Comparison of ENCODE assay signal across 20 cellular contexts in the genomic region with DNA sequence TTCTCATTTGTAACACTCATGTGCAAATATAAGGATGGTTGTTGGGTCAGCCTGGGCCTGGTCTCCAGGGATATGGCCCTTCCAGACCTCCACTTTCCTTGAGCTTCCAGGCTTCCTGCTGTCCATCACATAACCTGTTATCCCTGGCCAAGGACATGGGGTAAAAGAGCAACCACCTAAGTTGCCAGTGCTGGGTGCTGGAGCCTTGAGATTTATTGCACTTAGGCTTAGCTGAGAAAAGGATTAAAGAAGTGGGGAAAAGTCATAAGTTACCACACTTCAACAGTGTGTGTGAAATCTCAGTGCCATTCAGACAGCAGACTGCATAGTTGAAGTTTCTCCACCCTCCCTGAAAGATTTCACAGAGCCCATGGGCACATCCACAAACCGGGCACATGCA. TPM values are rescaled to one million over a fixed set of nuclear protein-coding genes. Genes with fewer than 3 reads are reported as not detected.
A peak's percentile ranks its signal among the peaks of the same experiment; 100 is the strongest.
DNase-seq lines count a peak whose midpoint lies in the region; ATAC-seq, FAIRE-seq and TF ChIP-seq lines count a peak whose summit lies in the region.
"Had no signal": no experiment of that assay in that cellular context is flagged by ENCODE, and none has a peak within 500 bp of the region (broad histone marks: within the 10 kb centered on the region; RNA-seq: fewer than 3 reads in every experiment).

No MANE protein-coding gene starts in this region.

- H3K9ac ChIP-seq in HUES48 (ENCODE audit: low read depth, low read length) (no peak overlapping the region), H1 (replicated peaks in 1 of 4; ENCODE audit: extremely low read depth in 1 of 4, low read depth in 3 of 4, low read length in 3 of 4) (no peak overlapping the region), subcutaneous abdominal adipose tissue (ENCODE audit: low read length in 5 of 5) (peak overlapping the region in 1 of 5 donors; percentile 26), endodermal cell (ENCODE audit: extremely low read depth, low read length, poor library complexity, severe bottlenecking) (no peak overlapping the region)
- H3K9ac ChIP-seq: BLaER1 treated with 17β-estradiol and CSF1 and Interleukin-3, amounts not matched to agents 10 nM and 100 nM had no signal

- H3K27me3 ChIP-seq in HUES48 (ENCODE audit: control insufficient read depth, insufficient read depth, low read length): no peaks in the 10 kb centered on the region
- H3K27me3 ChIP-seq in H1 (replicated peaks in 1 of 4; ENCODE audit: control insufficient read depth in 3 of 4, extremely low read depth in 1 of 4, insufficient read depth in 3 of 4, low read length in 3 of 4): no peaks in the 10 kb centered on the region
- H3K27me3 ChIP-seq in subcutaneous abdominal adipose tissue (ENCODE audit: control insufficient read depth in 5 of 5, insufficient read depth in 4 of 5, low read length in 5 of 5): no peaks in the 10 kb centered on the region
- H3K27me3 ChIP-seq in endodermal cell (ENCODE audit: control insufficient read depth, insufficient read depth, low read length, poor library complexity, severe bottlenecking): no peaks in the 10 kb centered on the region
- H3K27me3 ChIP-seq: BLaER1 treated with 17β-estradiol and CSF1 and Interleukin-3, amounts not matched to agents 10 nM and 100 nM had no signal

- peak overlapping the region in 2 of 3 experiments; percentile 55 to 60 for H3K27ac Mint-ChIP-seq in nephron
- no peak overlapping the region for H3K27ac Mint-ChIP-seq in endodermal cell
- H3K27ac Mint-ChIP-seq: B cell; CD8-positive, alpha-beta T cell had no signal

- no peak overlapping the region for H3K4ac ChIP-seq in H1 (replicated peaks; ENCODE audit: insufficient read length, low read depth, low read length)

- H3K79me1 ChIP-seq in H1 (ENCODE audit: low read depth, low read length): no peaks in the 10 kb centered on the region

- H2AK5ac ChIP-seq in H1 (ENCODE audit: low read depth, low read length): no peak overlapping the region

- no peak for TF ChIP-seq POLR2A in H1 (IDR thresholded peaks at IDR 0.05; ENCODE audit: control extremely low read depth in 1 of 2, low read depth in 2 of 2, low read length in 2 of 2)

- no peak overlapping the region for H3K23ac ChIP-seq in H1 (ENCODE audit: insufficient read length)

- H3K18ac ChIP-seq in H1 (ENCODE audit: extremely low read depth, low read length): no peak overlapping the region; the same call in 1 of the 2 replicates

- H3K36me3 ChIP-seq in HUES48 (ENCODE audit: control insufficient read depth, insufficient read depth, low read length) (no peaks in the 10 kb centered on the region), H1 (ENCODE audit: control insufficient read depth in 2 of 4, insufficient read depth in 4 of 4, low read length in 3 of 4) (no peaks in the 10 kb centered on the region), subcutaneous abdominal adipose tissue (ENCODE audit: control insufficient read depth in 5 of 5, insufficient read depth in 5 of 5, low read length in 5 of 5) (no peaks in the 10 kb centered on the region), endodermal cell (ENCODE audit: control insufficient read depth, insufficient read depth, low read length) (no peaks in the 10 kb centered on the region)
- H3K36me3 ChIP-seq: BLaER1 treated with 17β-estradiol and CSF1 and Interleukin-3, amounts not matched to agents 10 nM and 100 nM; HAP-1 had no signal

- no peak for FAIRE-seq in H1 (lab: Jason Lieb, UNC)
- FAIRE-seq: GM12878, K562 had no signal

- H3K4me1 ChIP-seq in HUES48 (ENCODE audit: control insufficient read depth, insufficient read depth, low read length) (0 out of 2 replicates have a peak, but pooled peaks cover 3% of the 10 kb centered on the region), H1 (replicated peaks in 1 of 4; ENCODE audit: control insufficient read depth in 3 of 4, insufficient read depth in 4 of 4, low read length in 3 of 4) (no peaks in the 10 kb centered on the region), subcutaneous abdominal adipose tissue (ENCODE audit: control insufficient read depth in 5 of 5, insufficient read depth in 5 of 5, low read length in 5 of 5) (peaks cover 0 to 14% (median 4%) of the 10 kb centered on the region in 5 donors), endodermal cell (ENCODE audit: control insufficient read depth, insufficient read depth, low read length) (peaks cover 3% of the 10 kb centered on the region)
- H3K4me1 ChIP-seq: BLaER1 treated with 17β-estradiol and CSF1 and Interleukin-3, amounts not matched to agents 10 nM and 100 nM had no signal

- no peak overlapping the region for H2BK120ac ChIP-seq in H1 (replicated peaks; ENCODE audit: low read depth, low read length)

- no peak overlapping the region for H4K8ac ChIP-seq in H1 (ENCODE audit: extremely low read depth, insufficient read depth, low read length)

- no peak overlapping the region for H3K14ac ChIP-seq in H1 (ENCODE audit: insufficient read length)

- H3K4me1 Mint-ChIP-seq in nephron (peaks cover 5% of the 10 kb centered on the region), endodermal cell (no peaks in the 10 kb centered on the region)
- H3K4me1 Mint-ChIP-seq: B cell had no signal

- H3K27me3 Mint-ChIP-seq in nephron (ENCODE audit: low read depth) (no peaks in the 10 kb centered on the region), endodermal cell (ENCODE audit: insufficient read depth) (peaks cover 13% of the 10 kb centered on the region)

- no peak overlapping the region for H2BK5ac ChIP-seq in H1 (ENCODE audit: low read depth, low read length)

- H3K36me3 Mint-ChIP-seq in nephron (ENCODE audit: low read depth) (peaks cover 4% of the 10 kb centered on the region), endodermal cell (ENCODE audit: low read depth) (no peaks in the 10 kb centered on the region)
- H3K36me3 Mint-ChIP-seq: CD8-positive, alpha-beta T cell had no signal

- 92% methylated on average over 1 of the region's 1 CpG; no CpG with 5 or more reads in 1 of the 2 experiments for WGBS in H1 (ENCODE audit: extremely low coverage in 1 of 2, insufficient coverage in 1 of 2, insufficient read length in 1 of 2, insufficient replicate concordance in 2 of 2, low coverage in 1 of 2, low lambda C conversion rate in 2 of 2, missing lambda C conversion rate in 1 of 2), 2 experiments
- 100% methylated on average over 1 of the region's 1 CpG; no CpG with 5 or more reads in 1 of the 2 experiments for WGBS in endodermal cell (ENCODE audit: insufficient coverage in 1 of 2, insufficient read length in 1 of 2), 2 experiments

- H3K9me3 Mint-ChIP-seq in nephron (peaks cover 3% of the 10 kb centered on the region), endodermal cell (peaks cover 8% of the 10 kb centered on the region)
- H3K9me3 Mint-ChIP-seq: CD8-positive, alpha-beta T cell had no signal

- no peak overlapping the region for H4K5ac ChIP-seq in H1 (ENCODE audit: insufficient read length, low read depth, low read length)

- H2BK12ac ChIP-seq in H1 (ENCODE audit: low read depth, low read length): no peak overlapping the region

- CTCF ChIA-PET in H1 (lab: Charles Lee; ENCODE audit: partially characterized antibody): interaction anchor here (0.6 to 1.8 kb wide), 6 partner anchors 11 to 139 kb away, joined by 3 to 5 read pairs (median 3); no protein-coding TSS in a partner anchor

- no peak overlapping the region for H3K4me2 ChIP-seq in H1 (ENCODE audit: insufficient read depth in 1 of 2, low read depth in 2 of 2, low read length in 2 of 2)
- H3K4me2 ChIP-seq: BLaER1 treated with 17β-estradiol and CSF1 and Interleukin-3, amounts not matched to agents 10 nM and 100 nM had no signal

- H4K91ac ChIP-seq in H1 (replicated peaks; ENCODE audit: insufficient read length, low read length): peak overlapping the region; percentile 50

- POLR2A ChIA-PET in H1 (lab: Charles Lee; ENCODE audit: partially characterized antibody): interaction anchor here (1.6 kb wide), 1 partner anchor 59 kb away, joined by 4 read pairs; no protein-coding TSS in a partner anchor

- H3K9me3 ChIP-seq in HUES48 (ENCODE audit: control insufficient read depth, insufficient read depth, low read length): 0 out of 2 replicates have a peak, but pooled peaks cover 8% of the 10 kb centered on the region
- H3K9me3 ChIP-seq in H1 (ENCODE audit: insufficient read depth in 2 of 2, low read depth in 1 of 2, low read length in 1 of 2): peaks cover 0 to 4% of the 10 kb centered on the region in 2 experiments; a peak in 1 of 4 replicates
- no peaks in the 10 kb centered on the region for H3K9me3 ChIP-seq in subcutaneous abdominal adipose tissue (ENCODE audit: control insufficient read depth in 5 of 5, low read length in 5 of 5)
- peaks cover 3% of the 10 kb centered on the region for H3K9me3 ChIP-seq in endodermal cell (ENCODE audit: control insufficient read depth, low read length)
- H3K9me3 ChIP-seq: BLaER1 treated with 17β-estradiol and CSF1 and Interleukin-3, amounts not matched to agents 10 nM and 100 nM; HAP-1 had no signal

- H4K20me1 ChIP-seq in H1 (replicated peaks in 1 of 2; ENCODE audit: control insufficient read depth in 1 of 2, insufficient read depth in 2 of 2, low read length in 2 of 2): no peaks in the 10 kb centered on the region
- H4K20me1 ChIP-seq: BLaER1 treated with 17β-estradiol and CSF1 and Interleukin-3, amounts not matched to agents 10 nM and 100 nM had no signal

- no peak for TF ChIP-seq EP300 in H1 (IDR thresholded peaks at IDR 0.05; ENCODE audit: borderline replicate concordance in 1 of 2, low read depth in 2 of 2, low read length in 2 of 2)

- H2BK20ac ChIP-seq in H1 (ENCODE audit: low read length): no peak overlapping the region

- 0 out of 2 replicates have a peak overlapping the region, but pooled peaks have one; percentile 24 for H2AFZ ChIP-seq in H1 (ENCODE audit: low read length)

- no peak overlapping the region for H3K56ac ChIP-seq in H1 (replicated peaks; ENCODE audit: insufficient read length, low read depth, low read length)

- DNase-seq in H1 (ENCODE audit: low read depth in 1 of 2, low spot score in 2 of 2) (no peak), endodermal cell (no peak), HCEC 1CT (no peak)
- DNase-seq: CD8-positive, alpha-beta T cell; COR-L47; DMS 273 treated with DMSO at 0.1 percent for 48 hours; DMS53; DND-41; EL; GOT3; IMR-90 had no signal

- no peak for ATAC-seq in GM18517 (IDR thresholded peaks at IDR 0.05; ENCODE audit: unreplicated experiment)
- ATAC-seq: CD8-positive, alpha-beta T cell; GM12878; K562 had no signal

- H3K79me2 ChIP-seq in H1 (ENCODE audit: control insufficient read depth in 1 of 2, insufficient read depth in 2 of 2, low read length in 2 of 2): no peaks in the 10 kb centered on the region

- H3K4me3 ChIP-seq in HUES48 (ENCODE audit: low read depth, low read length) (no peak overlapping the region), H1 (ENCODE audit: extremely low read depth in 1 of 4, insufficient read depth in 2 of 4, low read depth in 3 of 4, low read length in 4 of 4) (no peak overlapping the region), subcutaneous abdominal adipose tissue (ENCODE audit: low read depth in 1 of 5, low read length in 5 of 5) (no peak overlapping the region), endodermal cell (ENCODE audit: low read length) (no peak overlapping the region)
- H3K4me3 ChIP-seq: BLaER1 treated with 17β-estradiol and CSF1 and Interleukin-3, amounts not matched to agents 10 nM and 100 nM; GM12878; HAP-1; K562 had no signal

- TF ChIP-seq CTCF in H1 (IDR thresholded peaks at IDR 0.05; ENCODE audit: control extremely low read depth in 1 of 3, insufficient read depth in 1 of 3, low read depth in 1 of 3, low read length in 3 of 3) (no peak), nephron (IDR thresholded peaks at IDR 0.05; ENCODE audit: unreplicated experiment in 3 of 3) (no peak), endodermal cell (conservative IDR thresholded peaks at IDR 0.05) (no peak)

- H3K4me3 Mint-ChIP-seq in nephron (no peak overlapping the region), endodermal cell (no peak overlapping the region)
- H3K4me3 Mint-ChIP-seq: B cell; CD8-positive, alpha-beta T cell had no signal

- H2BK15ac ChIP-seq in H1 (ENCODE audit: low read length): no peak overlapping the region

- H3K23me2 ChIP-seq in H1 (ENCODE audit: low read depth, low read length): no peaks in the 10 kb centered on the region

- H3K27ac ChIP-seq in HUES48 (ENCODE audit: low read depth, low read length) (peak overlapping the region; percentile 31), H1 (ENCODE audit: low read depth, low read length) (no peak overlapping the region), subcutaneous abdominal adipose tissue (ENCODE audit: low read depth, low read length) (peak overlapping the region; percentile 44), endodermal cell (ENCODE audit: low read depth, low read length) (no peak overlapping the region)
- H3K27ac ChIP-seq: BLaER1 treated with 17β-estradiol and CSF1 and Interleukin-3, amounts not matched to agents 10 nM and 100 nM had no signal

- no peak for TF ChIP-seq RAD21 in H1 (IDR thresholded peaks at IDR 0.05 in 1 of 2, conservative IDR thresholded peaks at IDR 0.05 in 1 of 2; ENCODE audit: low read depth in 2 of 2, low read length in 2 of 2)

RNA-seq across cellular contexts. Expression of a gene that starts 58.6 kb away (rescaled TPM):
- 101 and 103 TPM in 2 replicates for total RNA-seq in H1 (2021; fragmentation: NEBNext Ultra II Directional; extraction: Animal tissue kit (Norgen Biotek cat#: 25700))
- 5.8 and 8.6 TPM in 2 replicates for polyA plus RNA-seq in H1 (2011; rRNA removed)
- polyA plus RNA-seq in H1 (2011; cell fraction: cytosol; rRNA removed): 16.1 TPM
- 6.3 TPM for polyA plus RNA-seq in H1 (2011; cell fraction: nucleus; rRNA removed)
- 14.6 to 55.8 TPM (median 30.0 TPM) in 4 replicates for polyA plus RNA-seq in H1 (2012, experiment 1 of 2)
- polyA plus RNA-seq in H1 (2012, experiment 2 of 2): 1.3 TPM
- 23.5 TPM for polyA plus RNA-seq in H1 (2013, experiment 1 of 2)
- 22.3 TPM for polyA plus RNA-seq in H1 (2013, experiment 2 of 2)
- 23.7 and 35.7 TPM in 2 replicates for polyA minus RNA-seq in H1 (2011; rRNA and poly(A)+ RNA removed)
- 22.8 TPM for polyA minus RNA-seq in H1 (2011; cell fraction: cytosol; rRNA and poly(A)+ RNA removed)
- polyA minus RNA-seq in H1 (2011; cell fraction: nucleus; rRNA and poly(A)+ RNA removed): 29.8 TPM
- total RNA-seq in endodermal cell: 100 to 1,000 TPM; 101 to 111 TPM
- polyA plus RNA-seq in endodermal cell (2013, experiment 1 of 2): 64.0 TPM
- polyA plus RNA-seq in endodermal cell (2013, experiment 2 of 2): 69.9 TPM

Comparison
In these comparisons a context has a peak if more than half of its experiments do, and no peak if none do; other contexts are left out.
1. H3K27ac ChIP-seq: peak in HUES48 (single experiment) and subcutaneous abdominal adipose tissue (single experiment); none in H1 (single experiment) and endodermal cell (single experiment).